ENCODE assay signal across 17 cellular contexts in the genomic region with DNA sequence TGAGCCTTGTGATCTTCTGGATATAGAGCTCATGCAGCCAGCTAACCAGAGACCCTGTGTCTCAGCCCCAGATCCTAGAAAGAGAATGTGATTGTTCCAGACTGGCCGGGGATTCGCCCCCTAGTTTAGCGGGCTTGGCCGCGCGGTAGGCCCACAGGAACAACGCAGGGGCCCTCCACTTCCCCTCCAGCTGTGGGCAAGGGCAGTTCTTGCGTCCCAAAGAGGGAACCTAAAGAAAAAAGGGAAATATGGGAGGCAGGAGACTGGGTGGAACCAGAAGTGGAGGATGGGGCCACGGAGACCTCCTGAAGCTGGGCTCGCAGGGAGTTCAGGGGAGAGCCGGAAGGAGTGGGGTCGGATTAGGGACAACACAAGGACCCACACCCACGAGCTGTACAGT. TPM values are rescaled to one million over a fixed set of nuclear protein-coding genes. Genes with fewer than 3 reads are reported as not detected.
DNase-seq lines count a peak whose midpoint lies in the region; ATAC-seq and TF ChIP-seq lines count a peak whose summit lies in the region.
"Had no signal": no experiment of that assay in that cellular context is flagged by ENCODE, and none has a peak within 500 bp of the region (broad histone marks: within the 10 kb centered on the region; RNA-seq: fewer than 3 reads in every experiment).

No MANE protein-coding gene starts in this region.

- DNase-seq in Right ventricle myocardium inferior (ENCODE audit: missing footprints) (peak; percentile 80), cardiac septum (ENCODE audit: low spot score) (no peak), pons (ENCODE audit: low spot score) (peak; percentile 49), HuH-7.5 (ENCODE audit: low spot score) (no peak), superior temporal gyrus (ENCODE audit: extremely low spot score) (no peak)
- DNase-seq: activated T-cell treated with anti-CD3 and anti-CD28 coated beads, Interleukin-2, amount 50 U/mL, for 4 hours; DMS53; mesenchymal stem cell; NCI-H146; NCI-H774 had no signal

- no peak for TF ChIP-seq CTCF in gastroesophageal sphincter (IDR thresholded peaks at IDR 0.05)

- no peaks in the 10 kb centered on the region for H3K27me3 ChIP-seq in gastroesophageal sphincter

- no peak for TF ChIP-seq EP300 in gastroesophageal sphincter (IDR thresholded peaks at IDR 0.05)

- H3K27ac ChIP-seq in gastroesophageal sphincter, result peak overlapping the region in 3 of 4 donors; percentile 53 to 72 (median 70)

- 39 to 100% methylated on average over 1 to 5 of the region's 13 CpGs for WGBS in gastroesophageal sphincter (ENCODE audit: low coverage in 1 of 2), 2 donors

- intact Hi-C loops in Right ventricle myocardium inferior (cut with DNase I), result no loop called here
- intact Hi-C loops in cardiac septum (cut with DNase I), result no loop called here

- no peaks in the 10 kb centered on the region for H3K9me3 ChIP-seq in gastroesophageal sphincter

- no peak for TF ChIP-seq POLR2A in gastroesophageal sphincter (IDR thresholded peaks at IDR 0.05)

- H3K4me1 ChIP-seq in gastroesophageal sphincter, result peaks cover 0 to 26% (median 0%) of the 10 kb centered on the region in 3 donors

- ATAC-seq in Right ventricle myocardium inferior (peak; percentile 5), gastroesophageal sphincter (no peak), GM21786 (IDR thresholded peaks at IDR 0.05; ENCODE audit: unreplicated experiment) (no peak), HG02884 (IDR thresholded peaks at IDR 0.05; ENCODE audit: unreplicated experiment) (no peak)
- ATAC-seq: activated T-cell treated with anti-CD3 and anti-CD28 coated beads, Interleukin-2, amount 50 U/mL, for 4 hours had no signal

- no peaks in the 10 kb centered on the region for H3K36me3 ChIP-seq in gastroesophageal sphincter

- H3K4me3 ChIP-seq in gastroesophageal sphincter, result no peak overlapping the region

RNA-seq across cellular contexts. Expression of a gene that starts 18.1 kb away (rescaled TPM):
- total RNA-seq in Right ventricle myocardium inferior (3.4 TPM), cardiac septum (2.3 TPM), gastroesophageal sphincter (1 to 10 TPM in 1 of 4 donors, under 1 TPM in 1, not detected in 2; 0.54 to 3.1 TPM)
- total RNA-seq: A673, H4, pulmonary artery endothelial cell, SK-MEL-5 had no signal

RNA-seq across cellular contexts. Expression of a gene that starts 41.5 kb away (rescaled TPM):
- 29.1 TPM for total RNA-seq in Right ventricle myocardium inferior
- 21.0 TPM for total RNA-seq in cardiac septum
- 10 to 100 TPM; 34.5 to 79.5 (median 59.6) TPM for total RNA-seq in gastroesophageal sphincter
- total RNA-seq: activated T-cell treated with anti-CD3 and anti-CD28 coated beads, Interleukin-2, amount 50 U/mL, for 4 hours had no signal

RNA-seq across cellular contexts. Expression of a gene that starts 44.3 kb away (rescaled TPM):
- 0.19 TPM for total RNA-seq in Right ventricle myocardium inferior
- total RNA-seq in cardiac septum, result not detected
- total RNA-seq in gastroesophageal sphincter, result not detected
- total RNA-seq: A673, H4, pulmonary artery endothelial cell, SK-MEL-5 had no signal

Comparison
In these comparisons a context has a peak if more than half of its experiments do, and no peak if none do; other contexts are left out.
1. DNase-seq: peak in Right ventricle myocardium inferior (single experiment) and pons (single experiment); none in cardiac septum (single experiment), HuH-7.5 (single experiment) and superior temporal gyrus (single experiment).